Comparison of ENCODE assay signal across 7 cellular contexts in the genomic region with DNA sequence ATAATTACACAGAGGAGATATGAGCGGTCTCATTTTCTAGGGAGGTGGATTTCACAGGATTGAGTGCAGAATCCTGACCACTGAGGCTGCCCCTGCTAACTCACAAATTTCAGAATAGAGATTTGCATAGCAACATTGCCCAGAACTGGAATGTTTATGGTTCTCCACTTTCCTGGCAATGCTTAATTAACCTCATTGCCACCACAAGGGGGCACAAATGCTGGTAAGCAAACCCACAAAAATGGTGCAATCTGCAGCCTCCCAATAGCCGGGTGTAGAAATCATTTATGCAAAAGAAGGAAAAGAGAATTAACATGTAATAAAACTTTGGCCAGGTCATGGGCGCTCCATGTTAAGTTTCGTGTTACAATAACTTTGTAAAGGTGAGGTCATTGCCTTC.
A peak's percentile ranks its signal among the peaks of the same experiment; 100 is the strongest.
DNase-seq lines count a peak whose midpoint lies in the region; ATAC-seq and TF ChIP-seq lines count a peak whose summit lies in the region.

No MANE protein-coding gene starts in this region.

- H3K9me3 ChIP-seq in DOHH2 (ENCODE audit: control insufficient read depth, insufficient read depth, low read length) (no peaks in the 10 kb centered on the region), HCT116 (ENCODE audit: control insufficient read depth in 1 of 2, insufficient read depth in 1 of 2, low read depth in 1 of 2, low read length in 2 of 2) (no peaks in the 10 kb centered on the region), PC-3 (ENCODE audit: low read length) (no peaks in the 10 kb centered on the region), fibroblast of lung (ENCODE audit: control insufficient read depth, insufficient read depth, low read depth, low read length) (no peaks in the 10 kb centered on the region), osteoblast (ENCODE audit: low read depth, low read length) (no peaks in the 10 kb centered on the region)

- intact Hi-C loops in HCT116 (cut with micrococcal nuclease) = loop anchor here (1.0 to 2.0 kb wide), 2 partner anchors 56 to 204 kb away; no protein-coding TSS in a partner anchor
- intact Hi-C loops in PC-3 (cut with micrococcal nuclease) = no loop called here

- POLR2A ChIA-PET in HCT116 (lab: Charles Lee) (no interaction called here), PC-3 (lab: Charles Lee; ENCODE audit: unreplicated experiment) (no interaction called here)

- no peak overlapping the region for H3K4me2 ChIP-seq in DOHH2 (ENCODE audit: low read length)
- H3K4me2 ChIP-seq in HCT116 (ENCODE audit: low read length) = no peak overlapping the region
- H3K4me2 ChIP-seq in PC-3 (ENCODE audit: low read length) = no peak overlapping the region
- H3K4me2 ChIP-seq in fibroblast of lung (ENCODE audit: extremely low read depth, insufficient read depth, low read length) = no peak overlapping the region
- H3K4me2 ChIP-seq in osteoblast (ENCODE audit: insufficient read depth, low read length) = no peak overlapping the region

- no peaks in the 10 kb centered on the region for H3F3A ChIP-seq in DOHH2 (ENCODE audit: control insufficient read depth, insufficient read depth)
- no peaks in the 10 kb centered on the region for H3F3A ChIP-seq in PC-3 (ENCODE audit: low read length, unreplicated experiment)

- H3K27me3 ChIP-seq in DOHH2 (ENCODE audit: control insufficient read depth, low read length) (no peaks in the 10 kb centered on the region), HCT116 (ENCODE audit: insufficient read depth, low read length) (peaks cover 5% of the 10 kb centered on the region; the same call in 1 of the 2 replicates), PC-3 (ENCODE audit: low read length) (no peaks in the 10 kb centered on the region), fibroblast of lung (ENCODE audit: control insufficient read depth, insufficient read depth, low read length) (no peaks in the 10 kb centered on the region), osteoblast (ENCODE audit: insufficient read depth, low read length) (no peaks in the 10 kb centered on the region)

- H3K36me3 ChIP-seq in DOHH2 (ENCODE audit: control insufficient read depth, low read length) (no peaks in the 10 kb centered on the region; the same call in 1 of the 2 replicates), HCT116 (ENCODE audit: control insufficient read depth in 1 of 2, insufficient read depth in 2 of 2, low read length in 2 of 2) (no peaks in the 10 kb centered on the region), PC-3 (ENCODE audit: low read depth, low read length) (no peaks in the 10 kb centered on the region; the same call in 1 of the 2 replicates), fibroblast of lung (ENCODE audit: control insufficient read depth, insufficient read depth, low read length) (no peaks in the 10 kb centered on the region), osteoblast (ENCODE audit: insufficient read depth, low read length) (no peaks in the 10 kb centered on the region)

- H4K20me1 ChIP-seq in DOHH2 (ENCODE audit: control insufficient read depth, insufficient read depth, low read depth, low read length) (no peaks in the 10 kb centered on the region), HCT116 (ENCODE audit: insufficient read depth) (no peaks in the 10 kb centered on the region), PC-3 (ENCODE audit: low read length) (no peaks in the 10 kb centered on the region), fibroblast of lung (ENCODE audit: control insufficient read depth, extremely low read depth, insufficient read depth, low read length) (no peaks in the 10 kb centered on the region), osteoblast (ENCODE audit: insufficient read depth, low read length) (no peaks in the 10 kb centered on the region)

- H3K79me2 ChIP-seq in DOHH2 (ENCODE audit: control insufficient read depth, low read length) (no peaks in the 10 kb centered on the region), HCT116 (ENCODE audit: insufficient read depth, low read length) (no peaks in the 10 kb centered on the region), PC-3 (ENCODE audit: low read length) (no peaks in the 10 kb centered on the region), fibroblast of lung (ENCODE audit: control insufficient read depth, insufficient read depth, low read length) (no peaks in the 10 kb centered on the region), osteoblast (ENCODE audit: insufficient read depth, low read length) (no peaks in the 10 kb centered on the region)

- no peak overlapping the region for H3K9ac ChIP-seq in HCT116 (ENCODE audit: low read length)
- H3K9ac ChIP-seq in PC-3 (ENCODE audit: low read length) = no peak overlapping the region
- H3K9ac ChIP-seq in fibroblast of lung (ENCODE audit: insufficient read depth, low read length) = no peak overlapping the region

- H3K4me3 ChIP-seq in DOHH2 (ENCODE audit: low read length) (no peak overlapping the region), HCT116 (replicated peaks in 1 of 2; ENCODE audit: low read depth in 1 of 2, low read length in 2 of 2) (no peak overlapping the region), PC-3 (ENCODE audit: low read length) (no peak overlapping the region), fibroblast of lung (replicated peaks in 1 of 4; ENCODE audit: control extremely low read depth in 1 of 4, insufficient read depth in 1 of 4, low read depth in 3 of 4, low read length in 4 of 4) (no peak overlapping the region), osteoblast (ENCODE audit: insufficient read depth, low read length) (no peak overlapping the region)

- CTCF ChIA-PET in HCT116 (lab: Charles Lee) = interaction anchor here (2.2 kb wide), 1 partner anchor 204 kb away, joined by 5 read pairs; no protein-coding TSS in a partner anchor
- CTCF ChIA-PET in PC-3 (lab: Charles Lee) = no interaction called here

- RAD21 ChIA-PET in HCT116 (lab: Charles Lee; ENCODE audit: low non-redundant PET in 1 of 2, low total read pairs in 2 of 2, uncharacterized antibody in 2 of 2, unreplicated experiment in 2 of 2) = no interaction called here

- no peaks in the 10 kb centered on the region for H3K9me2 ChIP-seq in DOHH2 (replicated peaks; ENCODE audit: control insufficient read depth, low read length)
- H3K9me2 ChIP-seq in HCT116 (ENCODE audit: insufficient read depth) = no peaks in the 10 kb centered on the region
- H3K9me2 ChIP-seq in PC-3 (replicated peaks; ENCODE audit: low read length) = no peaks in the 10 kb centered on the region

- H3K27ac ChIP-seq in DOHH2 (ENCODE audit: low read depth, low read length) (no peak overlapping the region), HCT116 (ENCODE audit: low read depth, low read length) (no peak overlapping the region), PC-3 (ENCODE audit: low read length) (no peak overlapping the region), fibroblast of lung (ENCODE audit: insufficient read depth, low read length) (no peak overlapping the region), osteoblast (ENCODE audit: low read depth, low read length) (no peak overlapping the region)

- TF ChIP-seq POLR2A in HCT116 (IDR thresholded peaks at IDR 0.05; ENCODE audit: borderline replicate concordance, extremely low read depth, insufficient read depth, insufficient read length) = no peak

- TF ChIP-seq RAD21 in HCT116 (IDR thresholded peaks at IDR 0.05; ENCODE audit: low read depth) = peak; percentile 43; the same call in 1 of the 2 replicates

- ATAC-seq in HCT116 = peak; percentile 60
- ATAC-seq in PC-3 = no peak
- ATAC-seq in GM18861 (IDR thresholded peaks at IDR 0.05; ENCODE audit: unreplicated experiment) = no peak
- no peak for ATAC-seq in HG02884 (IDR thresholded peaks at IDR 0.05; ENCODE audit: unreplicated experiment)

- no peak overlapping the region for H2AFZ ChIP-seq in HCT116 (ENCODE audit: low read depth, low read length, poor library complexity, severe bottlenecking)
- no peak overlapping the region for H2AFZ ChIP-seq in PC-3 (ENCODE audit: low read length)
- H2AFZ ChIP-seq in fibroblast of lung (ENCODE audit: low read length) = no peak overlapping the region
- no peak overlapping the region for H2AFZ ChIP-seq in osteoblast (ENCODE audit: low read length)

- DNase-seq in HCT116 (ENCODE audit: low read depth, low spot score) = peak; percentile 32
- DNase-seq in PC-3 = peak; percentile 18
- peak; percentile 15 to 52 for DNase-seq in fibroblast of lung (ENCODE audit: low read depth in 2 of 2)
- no peak for DNase-seq in osteoblast (ENCODE audit: insufficient read length, low spot score, missing footprints)

- no peaks in the 10 kb centered on the region for H3K4me1 ChIP-seq in DOHH2 (ENCODE audit: control insufficient read depth, low read length)
- no peaks in the 10 kb centered on the region for H3K4me1 ChIP-seq in HCT116 (ENCODE audit: control insufficient read depth in 1 of 2, insufficient read depth in 2 of 2, low read length in 2 of 2)
- H3K4me1 ChIP-seq in PC-3 (ENCODE audit: insufficient read depth, low read length) = no peaks in the 10 kb centered on the region
- no peaks in the 10 kb centered on the region for H3K4me1 ChIP-seq in fibroblast of lung (ENCODE audit: control insufficient read depth, extremely low read depth, insufficient read depth, low read length)
- no peaks in the 10 kb centered on the region for H3K4me1 ChIP-seq in osteoblast (ENCODE audit: insufficient read depth, low read length)

- TF ChIP-seq CTCF in DOHH2 (IDR thresholded peaks at IDR 0.05; ENCODE audit: low read depth, low read length, poor library complexity, severe bottlenecking) = peak; percentile 77
- peak; percentile 52 to 71 (median 66); a peak in 5 of 6 replicates for TF ChIP-seq CTCF in HCT116 (IDR thresholded peaks at IDR 0.05 in 2 of 3, conservative IDR thresholded peaks at IDR 0.05 in 1 of 3; ENCODE audit: borderline replicate concordance in 1 of 3, insufficient read depth in 1 of 3, low read depth in 2 of 3, low read length in 2 of 3)
- TF ChIP-seq CTCF in PC-3 (conservative IDR thresholded peaks at IDR 0.05; ENCODE audit: low read depth, low read length) = peak; percentile 57
- peak; percentile 51 to 66 for TF ChIP-seq CTCF in fibroblast of lung (conservative IDR thresholded peaks at IDR 0.05 in 1 of 2, IDR thresholded peaks at IDR 0.05 in 1 of 2; ENCODE audit: low read depth in 1 of 2, low read length in 2 of 2)
- TF ChIP-seq CTCF in osteoblast (IDR thresholded peaks at IDR 0.05; ENCODE audit: extremely low read depth, low read depth, low read length) = peak; percentile 47

- no TSS peak for BruUV-seq in HCT116 (replicated peaks; lab: Mats Ljungman, UMichigan)
- no TSS peak for BruUV-seq in PC-3 (replicated peaks; lab: Mats Ljungman, UMichigan)

TF ChIP-seq in HCT116, 20 proteins besides CTCF, POLR2A, EP300 and RAD21 (continues in another document):
- no peak for TF ChIP-seq TCF7L2 (IDR thresholded peaks at IDR 0.05; ENCODE audit: borderline replicate concordance, extremely low read depth, insufficient read depth, insufficient read length)
